Comparison of ENCODE assay signal across 20 cellular contexts in genomic region chr7:28433039-28433438, GRCh38.
"Had no signal": no experiment of that assay in that cellular context is flagged by ENCODE, and none has a peak within 500 bp of the region (broad histone marks: within the 10 kb centered on the region; RNA-seq: fewer than 3 reads in every experiment).

No MANE protein-coding gene starts in this region.

- H3K36me3 ChIP-seq: colonic mucosa, heart left ventricle, lower lobe of right lung, neural progenitor cell, pancreas, thoracic aorta, transverse colon had no signal

- DNase-seq: effector CD4-positive, alpha-beta T cell; endodermal cell; foreskin melanocyte; islet precursor cell; lower lobe of right lung; midbrain; nucleus accumbens; stimulated activated CD4-positive, alpha-beta T cell treated with anti-CD3 and anti-CD28 coated beads, Interleukin-2, amount 100 ng/mL, for 24 hours; stimulated activated CD4-positive, alpha-beta T cell treated with anti-CD3 and anti-CD28 coated beads, Interleukin-4, amount 100 ng/mL, for 4 hours; stimulated activated naive B cell treated with anti-CD40 and anti-IgM and Interleukin-4, amounts not matched to agents 10 μg/mL and 1 μg/mL and 100 μg/mL, for 72 hours; stimulated activated naive CD8-positive, alpha-beta T cell treated with anti-CD3 and anti-CD28 coated beads, Interleukin-15, amount 100 ng/mL, for 72 hours; transverse colon had no signal

- FAIRE-seq: endothelial cell of umbilical vein, pancreas had no signal

- H3K4me1 ChIP-seq: colonic mucosa, lower lobe of right lung, transverse colon had no signal

- H3K9ac ChIP-seq: neural progenitor cell had no signal

- H2AFZ ChIP-seq: neural progenitor cell had no signal

- ATAC-seq: left lobe of liver; lower lobe of right lung; natural killer cell treated with Interleukin-12 subunit alpha and Interleukin-12 subunit beta and Interleukin-15 and Interleukin-18, amount 100 ng/mL, for 72 hours; pancreas; stimulated activated naive B cell treated with anti-CD40 and anti-IgM and Interleukin-4, amounts not matched to agents 10 μg/mL and 1 μg/mL and 100 μg/mL, for 72 hours; stimulated activated naive CD8-positive, alpha-beta T cell treated with anti-CD3 and anti-CD28 coated beads, Interleukin-15, amount 100 ng/mL, for 72 hours had no signal

- H3K27ac ChIP-seq: colonic mucosa, lower lobe of right lung, neural progenitor cell, pancreas, transverse colon had no signal

- H3K4me3 ChIP-seq: colonic mucosa, lower lobe of right lung, neural progenitor cell, pancreas, transverse colon had no signal

- H3K4me2 ChIP-seq: neural progenitor cell had no signal

- H3K9me3 ChIP-seq: colonic mucosa, heart left ventricle, lower lobe of right lung, pancreas, thoracic aorta, transverse colon had no signal

- H3K27me3 ChIP-seq: colonic mucosa, heart left ventricle, neural progenitor cell, pancreas had no signal
